In the genomic region with DNA sequence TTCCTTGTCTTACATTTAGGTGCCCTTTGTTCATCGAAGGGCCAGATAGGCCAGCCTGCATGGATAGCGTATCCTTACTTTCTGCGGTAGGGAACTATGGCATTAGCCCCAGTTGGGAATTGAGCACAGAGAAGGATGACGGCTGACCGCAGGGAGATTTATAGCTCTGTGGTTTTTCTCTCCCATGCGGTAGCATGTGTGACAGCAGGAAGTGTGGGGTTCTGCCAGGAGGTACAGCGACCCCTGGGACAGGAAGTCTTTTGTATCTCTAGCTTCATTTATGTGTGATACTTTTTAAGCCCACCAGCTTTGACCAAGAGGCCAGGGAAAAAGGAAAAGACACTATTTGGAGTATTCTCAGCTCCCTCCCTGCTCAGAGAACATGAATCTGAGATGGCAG, we compare ENCODE assay signal across 10 cellular contexts. TPM values are rescaled to one million over a fixed set of nuclear protein-coding genes. Genes with fewer than 3 reads are reported as not detected.
DNase-seq lines count a peak whose midpoint lies in the region; ATAC-seq, FAIRE-seq and TF ChIP-seq lines count a peak whose summit lies in the region.
"Had no signal": no experiment of that assay in that cellular context is flagged by ENCODE, and none has a peak within 500 bp of the region (broad histone marks: within the 10 kb centered on the region; RNA-seq: fewer than 3 reads in every experiment).

No MANE protein-coding gene starts in this region.

- CTCF ChIA-PET in Caco-2 (lab: Charles Lee), result no interaction called here

- H3K27me3 Mint-ChIP-seq in CD14-positive monocyte (ENCODE audit: low read depth in 3 of 3) (peaks cover 0 to 9% (median 0%) of the 10 kb centered on the region in 3 donors), Caco-2 (ENCODE audit: insufficient read depth, unreplicated experiment) (peaks cover 13% of the 10 kb centered on the region)
- H3K27me3 Mint-ChIP-seq in T-helper 2 cell treated with Interferon-gamma antibody and Interleukin-4, amounts not matched to agents 5 μg/mL and 100 μg/mL, for 36 hours (ENCODE audit: low read depth), result no peaks in the 10 kb centered on the region

- no peaks in the 10 kb centered on the region for H4K20me1 ChIP-seq in MM.1S (ENCODE audit: insufficient read depth, low read length)

- H3K4me1 Mint-ChIP-seq in CD14-positive monocyte, result peaks cover 57% of the 10 kb centered on the region
- H3K4me1 Mint-ChIP-seq in T-helper 2 cell treated with Interferon-gamma antibody and Interleukin-4, amounts not matched to agents 5 μg/mL and 100 μg/mL, for 36 hours (ENCODE audit: low read depth), result peaks cover 64% of the 10 kb centered on the region
- H3K4me1 Mint-ChIP-seq in Caco-2 (ENCODE audit: low read depth, unreplicated experiment), result no peaks in the 10 kb centered on the region

- no peak overlapping the region for H3K4me2 ChIP-seq in MM.1S (ENCODE audit: low read depth, low read length)

- no TSS peak for BruUV-seq in Caco-2 (replicated peaks; lab: Mats Ljungman, UMichigan)

- POLR2A ChIA-PET in Caco-2 (lab: Charles Lee), result no interaction called here

- intact Hi-C loops in CD14-positive monocyte (cut with micrococcal nuclease) (loop anchor here in 1 of 2 donors (5.0 kb wide), 1 partner anchor 34 kb away; a partner anchor contains a TSS), Caco-2 (cut with micrococcal nuclease; ENCODE audit: unreplicated experiment) (no loop called here)

- no peak overlapping the region for H3K9ac ChIP-seq in MM.1S (ENCODE audit: low read length)

- peaks cover 0 to 13% (median 2%) of the 10 kb centered on the region in 7 donors for H3K9me3 Mint-ChIP-seq in CD14-positive monocyte
- H3K9me3 Mint-ChIP-seq in T-helper 2 cell treated with Interferon-gamma antibody and Interleukin-4, amounts not matched to agents 5 μg/mL and 100 μg/mL, for 36 hours, result peaks cover 9% of the 10 kb centered on the region
- H3K9me3 Mint-ChIP-seq in Caco-2 (ENCODE audit: unreplicated experiment), result no peaks in the 10 kb centered on the region

- no peak overlapping the region for H2AFZ ChIP-seq in MM.1S (ENCODE audit: low read length)

- no peak overlapping the region for H3K4me3 ChIP-seq in Caco-2 (ENCODE audit: low read depth, low read length)
- no peak overlapping the region for H3K4me3 ChIP-seq in MM.1S (ENCODE audit: low read length)
- H3K4me3 ChIP-seq: adrenal gland had no signal

- H3K36me3 ChIP-seq in Caco-2 (ENCODE audit: control insufficient read depth, insufficient read depth, low read length) (no peaks in the 10 kb centered on the region), MM.1S (replicated peaks; ENCODE audit: insufficient read depth, low read length) (no peaks in the 10 kb centered on the region)
- H3K36me3 ChIP-seq: adrenal gland had no signal

- H3K9me3 ChIP-seq in Caco-2 (no peaks in the 10 kb centered on the region), MM.1S (replicated peaks; ENCODE audit: insufficient read depth, low read length) (no peaks in the 10 kb centered on the region)
- H3K9me3 ChIP-seq: adrenal gland had no signal

- peak overlapping the region; percentile 89 to 97 (median 95) for H3K27ac Mint-ChIP-seq in CD14-positive monocyte
- H3K27ac Mint-ChIP-seq in T-helper 2 cell treated with Interferon-gamma antibody and Interleukin-4, amounts not matched to agents 5 μg/mL and 100 μg/mL, for 36 hours, result peak overlapping the region; percentile 63
- H3K27ac Mint-ChIP-seq in Caco-2 (ENCODE audit: unreplicated experiment), result no peak overlapping the region

- TF ChIP-seq CTCF in CD14-positive monocyte (IDR thresholded peaks at IDR 0.05) (peak; percentile 10), Caco-2 (IDR thresholded peaks at IDR 0.05; ENCODE audit: insufficient read depth in 1 of 2, low read depth in 1 of 2, low read length in 1 of 2, severe bottlenecking in 1 of 2, unreplicated experiment in 1 of 2) (no peak), MM.1S (IDR thresholded peaks at IDR 0.05; ENCODE audit: low read length) (no peak)

- H3K36me3 Mint-ChIP-seq in CD14-positive monocyte, result peaks cover 6 to 12% of the 10 kb centered on the region in 2 donors
- peaks cover 24% of the 10 kb centered on the region for H3K36me3 Mint-ChIP-seq in T-helper 2 cell treated with Interferon-gamma antibody and Interleukin-4, amounts not matched to agents 5 μg/mL and 100 μg/mL, for 36 hours (ENCODE audit: low read depth)
- H3K36me3 Mint-ChIP-seq in Caco-2 (ENCODE audit: insufficient read depth, unreplicated experiment), result no peaks in the 10 kb centered on the region

- no peak for FAIRE-seq in HTR-8/SVneo (lab: Jason Lieb, UNC)

- no peak for ATAC-seq in GM19463 (IDR thresholded peaks at IDR 0.05; ENCODE audit: unreplicated experiment)

- H3K9me2 ChIP-seq in MM.1S (replicated peaks; ENCODE audit: insufficient read depth, low read length), result no peaks in the 10 kb centered on the region

- H3F3A ChIP-seq in MM.1S (ENCODE audit: insufficient read depth, low read length), result peaks cover 6% of the 10 kb centered on the region; the same call in 1 of the 2 replicates

- H3K27me3 ChIP-seq in Caco-2 (replicated peaks; ENCODE audit: control insufficient read depth, insufficient read depth, low read length) (no peaks in the 10 kb centered on the region), MM.1S (replicated peaks; ENCODE audit: insufficient read depth, low read length) (no peaks in the 10 kb centered on the region)
- H3K27me3 ChIP-seq: adrenal gland had no signal

- DNase-seq in CD14-positive monocyte (ENCODE audit: low spot score), result no peak
- DNase-seq in HTR-8/SVneo (ENCODE audit: insufficient read length, low spot score), result peak; percentile 42
- DNase-seq in T-helper 2 cell treated with Interferon-gamma antibody and Interleukin-4, amounts not matched to agents 5 μg/mL and 100 μg/mL, for 36 hours (ENCODE audit: low spot score), result no peak
- DNase-seq in hepatic stellate cell (ENCODE audit: low spot score), result peak; percentile 34
- DNase-seq in Caco-2, result no peak
- DNase-seq in MM.1S, result no peak
- DNase-seq in NCI-H2196 treated with DMSO at 0.1 percent for 48 hours (lab: John Stamatoyannopoulos, UW; ENCODE audit: unreplicated experiment), result no peak
- DNase-seq: NCI-H2171 had no signal

- no peaks in the 10 kb centered on the region for H3K79me2 ChIP-seq in MM.1S (ENCODE audit: low read length)

- H3K4me1 ChIP-seq in Caco-2 (no peaks in the 10 kb centered on the region), MM.1S (ENCODE audit: low read length) (peaks cover 11% of the 10 kb centered on the region)

- H3K27ac ChIP-seq in MM.1S (ENCODE audit: low read length), result no peak overlapping the region

- H3K4me3 Mint-ChIP-seq in CD14-positive monocyte (peak overlapping the region in 1 of 2 donors; percentile 76), Caco-2 (ENCODE audit: unreplicated experiment) (no peak overlapping the region)
- H3K4me3 Mint-ChIP-seq in T-helper 2 cell treated with Interferon-gamma antibody and Interleukin-4, amounts not matched to agents 5 μg/mL and 100 μg/mL, for 36 hours, result peak overlapping the region; percentile 65

RNA-seq across cellular contexts. Expression of a gene that starts 33.1 kb away (rescaled TPM):
- polyA plus RNA-seq in CD14-positive monocyte, result 1 to 10 TPM; 6.2 to 9.5 TPM
- not detected in 2 replicates for total RNA-seq in Caco-2 (2022)

RNA-seq across cellular contexts. Expression of a gene that starts 44.8 kb away (rescaled TPM):
- polyA plus RNA-seq in CD14-positive monocyte, result 10 to 100 TPM; 14.1 to 17.0 TPM
- 106 and 107 TPM in 2 replicates for total RNA-seq in Caco-2 (2022)

Comparison
In these comparisons a context has a peak if more than half of its experiments do, and no peak if none do; other contexts are left out.
1. DNase-seq: peak in HTR-8/SVneo (single experiment) and hepatic stellate cell (single experiment); none in CD14-positive monocyte (single experiment), T-helper 2 cell treated with Interferon-gamma antibody and Interleukin-4, amounts not matched to agents 5 μg/mL and 100 μg/mL, for 36 hours (single experiment), Caco-2 (0 of 2), MM.1S (single experiment) and NCI-H2196 treated with DMSO at 0.1 percent for 48 hours (single experiment).